16 cellular contexts compared by ENCODE assay signal in genomic region chr1:160836561-160836960, GRCh38. TPM values are rescaled to one million over a fixed set of nuclear protein-coding genes. Genes with fewer than 3 reads are reported as not detected.
DNase-seq lines count a peak whose midpoint lies in the region; ATAC-seq and TF ChIP-seq lines count a peak whose summit lies in the region.
"Had no signal": no experiment of that assay in that cellular context is flagged by ENCODE, and none has a peak within 500 bp of the region (broad histone marks: within the 10 kb centered on the region; RNA-seq: fewer than 3 reads in every experiment).

No MANE protein-coding gene starts in this region.

- no peaks in the 10 kb centered on the region for H3K9me3 Mint-ChIP-seq in activated T-cell treated with anti-CD3 and anti-CD28 coated beads, Interleukin-2, amount 50 U/mL, for 4 hours
- H3K9me3 Mint-ChIP-seq in central memory CD8-positive, alpha-beta T cell: no peaks in the 10 kb centered on the region
- no peaks in the 10 kb centered on the region for H3K9me3 Mint-ChIP-seq in stimulated activated effector memory CD8-positive, alpha-beta T cell treated with anti-CD3 and anti-CD28 coated beads, Interleukin-12 subunit alpha, Interleukin-12 subunit beta, amount 100 ng/mL, for 72 hours
- H3K9me3 Mint-ChIP-seq: mesothelial cell of epicardium had no signal

- H4K20me1 ChIP-seq in OCI-LY1 (ENCODE audit: insufficient read depth, low read length): no peaks in the 10 kb centered on the region

- no peaks in the 10 kb centered on the region for H3K27me3 Mint-ChIP-seq in activated T-cell treated with anti-CD3 and anti-CD28 coated beads, Interleukin-2, amount 50 U/mL, for 4 hours (ENCODE audit: low read depth)
- H3K27me3 Mint-ChIP-seq in central memory CD8-positive, alpha-beta T cell: no peaks in the 10 kb centered on the region

- peak overlapping the region; percentile 3 for H3K4me3 Mint-ChIP-seq in activated T-cell treated with anti-CD3 and anti-CD28 coated beads, Interleukin-2, amount 50 U/mL, for 4 hours
- peak overlapping the region; percentile 50 for H3K4me3 Mint-ChIP-seq in central memory CD8-positive, alpha-beta T cell
- H3K4me3 Mint-ChIP-seq in stimulated activated effector memory CD8-positive, alpha-beta T cell treated with anti-CD3 and anti-CD28 coated beads, Interleukin-12 subunit alpha, Interleukin-12 subunit beta, amount 100 ng/mL, for 72 hours: peak overlapping the region; percentile 80
- H3K4me3 Mint-ChIP-seq: mesothelial cell of epicardium had no signal

- peak overlapping the region; percentile 53 for H3K27ac Mint-ChIP-seq in central memory CD8-positive, alpha-beta T cell (ENCODE audit: low read depth)
- peak overlapping the region; percentile 99 for H3K27ac Mint-ChIP-seq in stimulated activated effector memory CD8-positive, alpha-beta T cell treated with anti-CD3 and anti-CD28 coated beads, Interleukin-12 subunit alpha, Interleukin-12 subunit beta, amount 100 ng/mL, for 72 hours

- H3K9ac ChIP-seq in OCI-LY1 (ENCODE audit: low read length): no peak overlapping the region; the same call in 1 of the 2 replicates
- H3K9ac ChIP-seq: GM23248 had no signal

- ATAC-seq in activated T-cell treated with anti-CD3 and anti-CD28 coated beads, Interleukin-2, amount 50 U/mL, for 4 hours: no peak
- ATAC-seq in central memory CD8-positive, alpha-beta T cell (replicated peaks; ENCODE audit: extremely low read depth, poor library complexity, severe bottlenecking): no peak
- ATAC-seq in stimulated activated effector memory CD8-positive, alpha-beta T cell treated with anti-CD3 and anti-CD28 coated beads, Interleukin-12 subunit alpha, Interleukin-12 subunit beta, amount 100 ng/mL, for 72 hours: no peak
- ATAC-seq: PC-3 had no signal

- H3K79me2 ChIP-seq in OCI-LY1 (ENCODE audit: insufficient read depth, low read length): no peaks in the 10 kb centered on the region

- peaks cover 64% of the 10 kb centered on the region for H3K4me1 Mint-ChIP-seq in activated T-cell treated with anti-CD3 and anti-CD28 coated beads, Interleukin-2, amount 50 U/mL, for 4 hours (ENCODE audit: low read depth)
- peaks cover 76% of the 10 kb centered on the region for H3K4me1 Mint-ChIP-seq in central memory CD8-positive, alpha-beta T cell
- peaks cover 73% of the 10 kb centered on the region for H3K4me1 Mint-ChIP-seq in stimulated activated effector memory CD8-positive, alpha-beta T cell treated with anti-CD3 and anti-CD28 coated beads, Interleukin-12 subunit alpha, Interleukin-12 subunit beta, amount 100 ng/mL, for 72 hours

- peak overlapping the region; percentile 91 for H2AFZ ChIP-seq in OCI-LY1 (ENCODE audit: low read length)
- H2AFZ ChIP-seq: GM23248 had no signal

- no peak for TF ChIP-seq CTCF in OCI-LY1 (IDR thresholded peaks at IDR 0.05; ENCODE audit: low read length)

- no peak overlapping the region for H3K4me3 ChIP-seq in OCI-LY1 (ENCODE audit: low read depth, low read length, poor library complexity, severe bottlenecking)
- H3K4me3 ChIP-seq: GM23248 had no signal

- no peaks in the 10 kb centered on the region for H3F3A ChIP-seq in OCI-LY1 (ENCODE audit: insufficient read depth, low read length)

- peaks cover 20% of the 10 kb centered on the region for H3K4me1 ChIP-seq in OCI-LY1 (ENCODE audit: insufficient read depth, low read length, severe bottlenecking)

- peak overlapping the region; percentile 30 for H3K27ac ChIP-seq in OCI-LY1 (ENCODE audit: low read depth, low read length, poor library complexity, severe bottlenecking)
- H3K27ac ChIP-seq: GM23248 had no signal

- H3K27me3 ChIP-seq in OCI-LY1 (ENCODE audit: insufficient read depth, low read length): no peaks in the 10 kb centered on the region

- H3K36me3 ChIP-seq in OCI-LY1 (ENCODE audit: insufficient read depth, low read length): no peaks in the 10 kb centered on the region

- no peak overlapping the region for H3K4me2 ChIP-seq in OCI-LY1 (ENCODE audit: low read length)

- H3K9me2 ChIP-seq in OCI-LY1 (ENCODE audit: low read depth, low read length): no peaks in the 10 kb centered on the region

- no peaks in the 10 kb centered on the region for H3K9me3 ChIP-seq in OCI-LY1 (ENCODE audit: low read length)

- H3K36me3 Mint-ChIP-seq in activated T-cell treated with anti-CD3 and anti-CD28 coated beads, Interleukin-2, amount 50 U/mL, for 4 hours (ENCODE audit: insufficient read depth): peaks cover 2% of the 10 kb centered on the region
- peaks cover 46% of the 10 kb centered on the region for H3K36me3 Mint-ChIP-seq in central memory CD8-positive, alpha-beta T cell (ENCODE audit: insufficient read depth)
- peaks cover 15% of the 10 kb centered on the region for H3K36me3 Mint-ChIP-seq in stimulated activated effector memory CD8-positive, alpha-beta T cell treated with anti-CD3 and anti-CD28 coated beads, Interleukin-12 subunit alpha, Interleukin-12 subunit beta, amount 100 ng/mL, for 72 hours
- H3K36me3 Mint-ChIP-seq: mesothelial cell of epicardium had no signal

- DNase-seq in activated T-cell treated with anti-CD3 and anti-CD28 coated beads, Interleukin-2, amount 50 U/mL, for 4 hours: no peak
- no peak for DNase-seq in activated T-cell treated with anti-CD3 and anti-CD28 coated beads for 4 hours
- no peak for DNase-seq in central memory CD8-positive, alpha-beta T cell (ENCODE audit: low spot score in 2 of 2)
- DNase-seq in stimulated activated effector memory CD8-positive, alpha-beta T cell treated with anti-CD3 and anti-CD28 coated beads, Interleukin-12 subunit alpha, Interleukin-12 subunit beta, amount 100 ng/mL, for 72 hours (ENCODE audit: low spot score in 2 of 2): no peak
- no peak for DNase-seq in C1 segment of cervical spinal cord (lab: John Stamatoyannopoulos, UW)
- no peak for DNase-seq in NOMO-1 treated with dmso at 0.1 percent for 144 hours (lab: John Stamatoyannopoulos, UW; ENCODE audit: unreplicated experiment)
- no peak for DNase-seq in NK-92 treated with Interleukin-12 subunit alpha and Interleukin-12 subunit beta, amount 100 ng/mL, for 24 hours (lab: John Stamatoyannopoulos, UW)
- DNase-seq: GM23248; PC-3; stimulated activated CD4-positive, alpha-beta T cell treated with anti-CD3 and anti-CD28 coated beads, Interleukin-2, amount 100 ng/mL, for 24 hours had no signal

RNA-seq across cellular contexts. Expression of gene CD244, which starts 26.1 kb away (rescaled TPM):
- under 1 TPM; 0.30 to 0.53 (median 0.38) TPM for total RNA-seq in activated T-cell treated with anti-CD3 and anti-CD28 coated beads, Interleukin-2, amount 50 U/mL, for 4 hours
- total RNA-seq: astrocyte, GM23248, M059J, mesothelial cell of epicardium, PC-3, pulmonary artery endothelial cell had no signal

RNA-seq across cellular contexts. Expression of gene LY9, which starts 40.6 kb away (rescaled TPM):
- total RNA-seq in activated T-cell treated with anti-CD3 and anti-CD28 coated beads, Interleukin-2, amount 50 U/mL, for 4 hours: 10 to 100 TPM in 2 of 3 donors, 1 to 10 TPM in 1; 8.9 to 21.4 (median 16.5) TPM
- total RNA-seq: astrocyte, GM23248, M059J, mesothelial cell of epicardium, PC-3, pulmonary artery endothelial cell had no signal

RNA-seq across cellular contexts. Expression of gene ITLN1, which starts 48.4 kb away (rescaled TPM):
- not detected for total RNA-seq in activated T-cell treated with anti-CD3 and anti-CD28 coated beads, Interleukin-2, amount 50 U/mL, for 4 hours
- total RNA-seq: activated CD8-positive, alpha-beta memory T cell treated with anti-CD3 and anti-CD28 coated beads for 36 hours; astrocyte; GM23248; M059J; mesothelial cell of epicardium; PC-3; pulmonary artery endothelial cell had no signal

Comparison
In these comparisons a context has a peak if more than half of its experiments do, and no peak if none do; other contexts are left out.
1. H3K4me3 Mint-ChIP-seq: peak in every context shown above with its lines; median percentile 80 in stimulated activated effector memory CD8-positive, alpha-beta T cell treated with anti-CD3 and anti-CD28 coated beads, Interleukin-12 subunit alpha, Interleukin-12 subunit beta, amount 100 ng/mL, for 72 hours; 50 in central memory CD8-positive, alpha-beta T cell; 3 in activated T-cell treated with anti-CD3 and anti-CD28 coated beads, Interleukin-2, amount 50 U/mL, for 4 hours.